Comparison of ENCODE assay signal across 34 cellular contexts in genomic region chr3:171696805-171697204, GRCh38.
"Had no signal": no experiment of that assay in that cellular context is flagged by ENCODE, and none has a peak within 500 bp of the region (broad histone marks: within the 10 kb centered on the region; RNA-seq: fewer than 3 reads in every experiment).

No MANE protein-coding gene starts in this region.

- H3K9me3 ChIP-seq: adrenal gland, body of pancreas, breast epithelium had no signal

- H3K27me3 ChIP-seq: adrenal gland, body of pancreas, brain microvascular endothelial cell, breast epithelium had no signal

- H3K4me1 ChIP-seq: body of pancreas had no signal

- H3K36me3 ChIP-seq: breast epithelium had no signal

- H3K27ac ChIP-seq: adrenal gland, body of pancreas, brain microvascular endothelial cell, breast epithelium, VCaP had no signal

- ATAC-seq: activated CD8-positive, alpha-beta T cell treated with anti-CD3 and anti-CD28 coated beads for 36 hours; activated naive CD4-positive, alpha-beta T cell treated with anti-CD3 and anti-CD28 coated beads, Interleukin-2, amount 50 U/mL, for 72 hours; activated T-cell treated with anti-CD3 and anti-CD28 coated beads, Interleukin-2, amount 50 U/mL, for 4 hours; activated T-cell treated with anti-CD3 and anti-CD28 coated beads, Interleukin-2, amount 50 U/mL, for 72 hours; activated T-helper 17 cell treated with anti-CD3 and anti-CD28 coated beads, Interleukin-2, amount 50 U/mL, for 72 hours; body of pancreas had no signal

- H3K4me3 ChIP-seq: adrenal gland, body of pancreas, breast epithelium had no signal

- DNase-seq: activated B cell treated with CpG ODN at 0.5 μM for 24 hours; activated CD4-positive, alpha-beta memory T cell treated with anti-CD3 and anti-CD28 coated beads for 36 hours; activated CD4-positive, alpha-beta T cell treated with anti-CD3 and anti-CD28 coated beads for 4 hours; activated CD4-positive, alpha-beta T cell treated with anti-CD3 and anti-CD28 coated beads, Interleukin-2, amount 10 ng/mL, durations not matched to agents 24 days and 14 days; activated CD4-positive, alpha-beta T cell treated with anti-CD3 and anti-CD28 coated beads, Interleukin-2, amount 50 U/mL, for 1 hour; activated CD4-positive, alpha-beta T cell treated with anti-CD3 and anti-CD28 coated beads, Interleukin-2, amount 50 U/mL, for 4 hours; activated CD4-positive, CD25-positive, alpha-beta regulatory T cell treated with anti-CD3 and anti-CD28 coated beads, Interleukin-2, amount 50 U/mL, for 72 hours; activated CD8-positive, alpha-beta memory T cell treated with anti-CD3 and anti-CD28 coated beads, Interleukin-2, amount 50 U/mL, for 4 hours; activated CD8-positive, alpha-beta T cell treated with anti-CD3 and anti-CD28 coated beads for 36 hours; activated effector memory CD4-positive, alpha-beta T cell treated with anti-CD3 and anti-CD28 coated beads, Interleukin-2, amount 50 U/mL, for 16 hours; activated gamma-delta T cell treated with Interleukin-2 at 50 U/mL for 16 hours; activated naive CD4-positive, alpha-beta T cell; activated naive CD4-positive, alpha-beta T cell treated with anti-CD3 and anti-CD28 coated beads for 36 hours; activated naive CD4-positive, alpha-beta T cell treated with anti-CD3 and anti-CD28 coated beads, Interleukin-2, amount 50 U/mL, for 16 hours; activated naive CD8-positive, alpha-beta T cell treated with anti-CD3 and anti-CD28 coated beads for 36 hours; activated T-cell treated with anti-CD3 and anti-CD28 coated beads for 4 hours; activated T-cell treated with anti-CD3 and anti-CD28 coated beads, Interleukin-2, amount 50 U/mL, for 1 hour; activated T-cell treated with anti-CD3 and anti-CD28 coated beads, Interleukin-2, amount 50 U/mL, for 4 hours; activated T-cell treated with anti-CD3 and anti-CD28 coated beads, Interleukin-2, amount 50 U/mL, for 72 hours; adrenal gland; amniotic stem cell; aorta; body of pancreas; brain microvascular endothelial cell; cerebellar nuclear complex; T-helper 1 cell; T-helper 2 cell; T-helper 9 cell had no signal

- FAIRE-seq: astrocyte, TTC549 had no signal
